10 cellular contexts compared by ENCODE assay signal in the genomic region with DNA sequence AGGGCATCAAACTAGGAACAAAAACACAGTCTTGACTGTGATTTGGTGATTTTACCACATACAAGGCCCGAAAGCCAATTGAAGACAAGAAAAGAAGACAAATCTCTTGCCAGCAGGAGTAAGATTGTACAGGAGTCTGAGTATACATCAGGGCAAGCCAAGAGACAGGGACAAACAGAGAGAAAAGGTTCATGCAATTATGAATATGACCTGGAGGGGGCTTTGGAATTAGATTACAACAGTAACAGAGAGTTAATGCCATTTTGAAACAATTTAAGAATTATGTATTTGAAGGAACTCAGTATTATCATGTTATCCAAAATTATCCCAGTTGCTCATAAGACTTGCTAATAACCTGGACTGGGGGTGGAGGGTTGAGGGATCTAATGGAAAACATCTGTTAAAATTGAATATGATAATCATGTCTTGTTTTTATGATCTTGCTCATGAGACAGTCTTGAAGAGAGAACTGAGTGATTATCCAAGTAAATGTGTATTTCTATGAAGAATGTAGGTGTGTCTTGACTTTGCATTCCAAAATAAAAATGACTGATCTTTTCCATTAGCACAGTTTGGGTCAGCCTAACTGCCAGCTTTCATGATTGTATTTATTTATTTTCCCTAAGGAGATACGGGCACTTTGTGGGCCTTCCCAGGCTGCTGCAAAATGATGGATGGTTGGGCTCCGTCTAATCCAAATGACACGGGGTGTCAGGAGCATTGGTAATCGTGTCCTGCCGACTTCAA.
DNase-seq lines count a peak whose midpoint lies in the region; TF ChIP-seq lines count a peak whose summit lies in the region.
"Had no signal": no experiment of that assay in that cellular context is flagged by ENCODE, and none has a peak within 500 bp of the region (broad histone marks: within the 10 kb centered on the region; RNA-seq: fewer than 3 reads in every experiment).

No MANE protein-coding gene starts in this region.

- no peak for TF ChIP-seq POLR2A in erythroblast (IDR thresholded peaks at IDR 0.05; ENCODE audit: low read length)

- H2AFZ ChIP-seq in GM23248 = peak overlapping the region; percentile 6; the same call in 1 of the 2 replicates

- H3K4me3 ChIP-seq in BE2C (ENCODE audit: low read depth, low read length) (no peak overlapping the region), GM23248 (no peak overlapping the region)
- H3K4me3 ChIP-seq: esophagus muscularis mucosa had no signal

- peak; percentile 23; the same call in 1 of the 2 replicates for TF ChIP-seq CTCF in BE2C (IDR thresholded peaks at IDR 0.05; ENCODE audit: low read depth, low read length)

- H3K9me3 ChIP-seq in BE2C (no peaks in the 10 kb centered on the region), GM23248 (ENCODE audit: low read depth) (no peaks in the 10 kb centered on the region)
- H3K9me3 ChIP-seq: esophagus muscularis mucosa had no signal

- H3K4me3 Mint-ChIP-seq in activated CD4-positive, alpha-beta T cell treated with anti-CD3 and anti-CD28 coated beads, Interleukin-2, amount 10 ng/mL, durations not matched to agents 7 days and 5 days = no peak overlapping the region

- H3K36me3 Mint-ChIP-seq in activated CD4-positive, alpha-beta T cell treated with anti-CD3 and anti-CD28 coated beads, Interleukin-2, amount 10 ng/mL, durations not matched to agents 7 days and 5 days (ENCODE audit: low read depth) = no peaks in the 10 kb centered on the region

- no peak overlapping the region for H3K27ac ChIP-seq in GM23248
- H3K27ac ChIP-seq: esophagus muscularis mucosa had no signal

- no peaks in the 10 kb centered on the region for H3K79me2 ChIP-seq in GM23248 (ENCODE audit: insufficient read depth)

- in situ Hi-C loops in GM23248 (cut with MboI) = no loop called here

- H3K27me3 ChIP-seq in BE2C = no peaks in the 10 kb centered on the region
- no peaks in the 10 kb centered on the region for H3K27me3 ChIP-seq in GM23248 (replicated peaks; ENCODE audit: insufficient read depth)

- no peak for DNase-seq in BE2C
- peak; percentile 55 for DNase-seq in GM23248
- DNase-seq in SKM-1 (lab: John Stamatoyannopoulos, UW; ENCODE audit: unreplicated experiment) = peak; percentile 35
- peak; percentile 11 for DNase-seq in glomerular visceral epithelial cell (ENCODE audit: extremely low spot score)
- no peak for DNase-seq in activated CD4-positive, CD25-positive, alpha-beta regulatory T cell (lab: John Stamatoyannopoulos, UW)
- no peak for DNase-seq in activated CD4-positive, alpha-beta T cell treated with anti-CD3 and anti-CD28 coated beads, Interleukin-2, amount 10 ng/mL, durations not matched to agents 7 days and 5 days
- no peak for DNase-seq in erythroblast (lab: John Stamatoyannopoulos, UW)
- no peak for DNase-seq in 8988T
- DNase-seq: T-helper 1 cell had no signal

- CTCF ChIA-PET in activated CD4-positive, alpha-beta T cell treated with anti-CD3 and anti-CD28 coated beads, Interleukin-2, amount 10 ng/mL, durations not matched to agents 7 days and 5 days (lab: Charles Lee) = no interaction called here

- H4K20me1 ChIP-seq in GM23248 (ENCODE audit: insufficient read depth) = no peaks in the 10 kb centered on the region

- H3K27me3 Mint-ChIP-seq in activated CD4-positive, alpha-beta T cell treated with anti-CD3 and anti-CD28 coated beads, Interleukin-2, amount 10 ng/mL, durations not matched to agents 7 days and 5 days = peaks cover 19% of the 10 kb centered on the region

- no peaks in the 10 kb centered on the region for H3F3A ChIP-seq in GM23248 (ENCODE audit: insufficient read depth)

- H3K4me1 Mint-ChIP-seq in activated CD4-positive, alpha-beta T cell treated with anti-CD3 and anti-CD28 coated beads, Interleukin-2, amount 10 ng/mL, durations not matched to agents 7 days and 5 days = peaks cover 11% of the 10 kb centered on the region

- H3K9me2 ChIP-seq in GM23248 (ENCODE audit: insufficient read depth) = no peaks in the 10 kb centered on the region

- H3K27ac Mint-ChIP-seq in activated CD4-positive, alpha-beta T cell treated with anti-CD3 and anti-CD28 coated beads, Interleukin-2, amount 10 ng/mL, durations not matched to agents 7 days and 5 days = no peak overlapping the region

- peaks cover 4% of the 10 kb centered on the region for H3K9me3 Mint-ChIP-seq in activated CD4-positive, alpha-beta T cell treated with anti-CD3 and anti-CD28 coated beads, Interleukin-2, amount 10 ng/mL, durations not matched to agents 7 days and 5 days

- H3K4me1 ChIP-seq in BE2C (no peaks in the 10 kb centered on the region), GM23248 (ENCODE audit: insufficient read depth) (peaks cover 20% of the 10 kb centered on the region)

- POLR2A ChIA-PET in activated CD4-positive, alpha-beta T cell treated with anti-CD3 and anti-CD28 coated beads, Interleukin-2, amount 10 ng/mL, durations not matched to agents 7 days and 5 days (lab: Charles Lee) = no interaction called here

- WGBS in GM23248 (ENCODE audit: low coverage in 1 of 2, low lambda C conversion rate in 2 of 2, missing lambda C conversion rate in 2 of 2), 2 experiments = 9 to 11% methylated on average over 6 of the region's 6 CpGs

- no peak overlapping the region for H3K9ac ChIP-seq in GM23248

- H3K4me2 ChIP-seq in GM23248 (ENCODE audit: unreplicated experiment) = no peak overlapping the region

- H3K36me3 ChIP-seq in BE2C = no peaks in the 10 kb centered on the region
- no peaks in the 10 kb centered on the region for H3K36me3 ChIP-seq in GM23248 (ENCODE audit: low read depth)

Comparison
In these comparisons a context has a peak if more than half of its experiments do, and no peak if none do; other contexts are left out.
1. DNase-seq: peak in GM23248 (single experiment), SKM-1 (single experiment) and glomerular visceral epithelial cell (single experiment); none in BE2C (single experiment), activated CD4-positive, CD25-positive, alpha-beta regulatory T cell (0 of 4), activated CD4-positive, alpha-beta T cell treated with anti-CD3 and anti-CD28 coated beads, Interleukin-2, amount 10 ng/mL, durations not matched to agents 7 days and 5 days (single experiment), erythroblast (0 of 2) and 8988T (single experiment).